8 cellular contexts compared by ENCODE assay signal in the genomic region with DNA sequence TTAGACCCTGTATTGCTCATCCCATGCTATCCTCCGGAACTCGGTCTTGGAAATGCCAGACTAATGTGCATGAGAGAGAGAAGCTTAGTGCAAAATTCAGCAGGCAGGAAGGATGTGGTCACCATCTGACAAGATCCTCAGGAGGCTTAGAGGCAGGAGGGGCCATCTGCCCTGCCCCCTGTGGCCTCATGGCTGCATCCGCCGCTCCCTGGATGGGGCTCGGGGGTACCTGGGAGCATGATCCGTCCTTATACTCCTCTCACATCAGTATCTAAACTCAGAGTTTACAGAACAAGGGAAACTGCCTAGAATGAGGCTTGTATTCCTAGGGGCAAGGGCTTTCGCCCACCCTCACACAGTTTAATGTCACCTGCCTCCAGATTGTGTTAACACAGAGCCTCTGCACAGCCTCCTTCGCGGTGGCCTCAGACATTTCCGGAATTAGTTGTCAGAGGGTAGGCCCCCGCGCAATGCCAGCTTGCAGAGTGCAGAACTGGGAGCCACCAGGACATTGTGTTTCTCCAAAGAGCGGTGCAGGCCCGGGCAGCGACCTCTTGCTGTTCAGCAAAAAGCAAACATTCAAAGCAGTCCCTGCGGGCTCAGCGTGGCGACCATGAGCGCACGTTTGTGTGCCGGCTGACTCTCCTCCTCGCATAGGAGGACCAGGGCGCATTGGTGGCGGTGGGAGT. TPM values are rescaled to one million over a fixed set of nuclear protein-coding genes. Genes with fewer than 3 reads are reported as not detected.
A peak's percentile ranks its signal among the peaks of the same experiment; 100 is the strongest.
DNase-seq lines count a peak whose midpoint lies in the region; ATAC-seq and TF ChIP-seq lines count a peak whose summit lies in the region.

No MANE protein-coding gene starts in this region.

- H4K8ac ChIP-seq in trophoblast cell (ENCODE audit: low read depth, low read length): no peak overlapping the region

- H3K9me3 Mint-ChIP-seq in activated T-cell treated with anti-CD3 and anti-CD28 coated beads, Interleukin-2, amount 50 U/mL, for 24 hours: no peaks in the 10 kb centered on the region
- H3K9me3 Mint-ChIP-seq in natural killer cell: no peaks in the 10 kb centered on the region

- H3K18ac ChIP-seq in trophoblast cell (ENCODE audit: low read length): no peak overlapping the region

- H3K4me1 ChIP-seq in trophoblast cell (ENCODE audit: control insufficient read depth in 1 of 2, insufficient read depth in 2 of 2, low read length in 2 of 2): no peaks in the 10 kb centered on the region

- no peaks in the 10 kb centered on the region for H3K79me1 ChIP-seq in trophoblast cell (ENCODE audit: low read length)

- TF ChIP-seq CTCF in GM12872 (IDR thresholded peaks at IDR 0.05; ENCODE audit: insufficient read depth, low read depth, low read length) (0 out of 3 replicates have a peak, but pooled peaks have one; percentile 0), natural killer cell (IDR thresholded peaks at IDR 0.05) (no peak)

- H3K4me2 ChIP-seq in trophoblast cell (ENCODE audit: low read length): no peak overlapping the region

- H4K12ac ChIP-seq in trophoblast cell (ENCODE audit: low read depth, low read length): no peak overlapping the region

- no peak overlapping the region for H3K23ac ChIP-seq in trophoblast cell (ENCODE audit: low read length)

- DNase-seq in NCI-H1694 treated with DMSO at 0.1 percent for 48 hours (lab: John Stamatoyannopoulos, UW): peak; percentile 88
- DNase-seq in activated T-cell treated with anti-CD3 and anti-CD28 coated beads, Interleukin-2, amount 50 U/mL, for 24 hours: peak; percentile 60
- no peak for DNase-seq in natural killer cell
- no peak for DNase-seq in trophoblast cell
- DNase-seq in inferior parietal cortex (ENCODE audit: extremely low spot score): no peak

- H3K4me3 ChIP-seq in trophoblast cell (ENCODE audit: low read depth, low read length): no peak overlapping the region

- H3K4ac ChIP-seq in trophoblast cell (ENCODE audit: low read depth, low read length): no peak overlapping the region

- H3K4me1 Mint-ChIP-seq in activated T-cell treated with anti-CD3 and anti-CD28 coated beads, Interleukin-2, amount 50 U/mL, for 24 hours (ENCODE audit: low read depth): peaks cover 23% of the 10 kb centered on the region
- H3K4me1 Mint-ChIP-seq in natural killer cell: peaks cover 27% of the 10 kb centered on the region in 2 donors

- H2BK120ac ChIP-seq in trophoblast cell (ENCODE audit: insufficient read depth, low read length, poor library complexity): no peak overlapping the region

- peak overlapping the region; percentile 88 for H3K27ac Mint-ChIP-seq in activated T-cell treated with anti-CD3 and anti-CD28 coated beads, Interleukin-2, amount 50 U/mL, for 24 hours
- peak overlapping the region; percentile 78 to 81 for H3K27ac Mint-ChIP-seq in natural killer cell

- H4K91ac ChIP-seq in trophoblast cell (ENCODE audit: low read depth, low read length): no peak overlapping the region

- peak overlapping the region; percentile 64 for H3K4me3 Mint-ChIP-seq in activated T-cell treated with anti-CD3 and anti-CD28 coated beads, Interleukin-2, amount 50 U/mL, for 24 hours
- peak overlapping the region; percentile 84 for H3K4me3 Mint-ChIP-seq in natural killer cell

- no peak overlapping the region for H3K14ac ChIP-seq in trophoblast cell (ENCODE audit: low read length)

- H2AFZ ChIP-seq in trophoblast cell (ENCODE audit: insufficient read depth, low read length, poor library complexity): no peak overlapping the region

- no peaks in the 10 kb centered on the region for H3K27me3 Mint-ChIP-seq in activated T-cell treated with anti-CD3 and anti-CD28 coated beads, Interleukin-2, amount 50 U/mL, for 24 hours
- H3K27me3 Mint-ChIP-seq in natural killer cell (ENCODE audit: low read depth in 2 of 2): no peaks in the 10 kb centered on the region

- no peak overlapping the region for H2AK5ac ChIP-seq in trophoblast cell (ENCODE audit: low read length)

- H2BK5ac ChIP-seq in trophoblast cell (ENCODE audit: low read depth, low read length, poor library complexity): no peak overlapping the region

- no peaks in the 10 kb centered on the region for H3K27me3 ChIP-seq in trophoblast cell (ENCODE audit: insufficient read depth, low read length)

- H3K79me2 ChIP-seq in trophoblast cell (ENCODE audit: control insufficient read depth, insufficient read depth, low read length, poor library complexity): no peaks in the 10 kb centered on the region

- H3K9ac ChIP-seq in trophoblast cell (ENCODE audit: low read length): no peak overlapping the region

- peak; percentile 76 to 84 (median 84) for ATAC-seq in natural killer cell
- no peak for ATAC-seq in HG02763 (IDR thresholded peaks at IDR 0.05; ENCODE audit: unreplicated experiment)
- no peak for ATAC-seq in GM21447 (IDR thresholded peaks at IDR 0.05; ENCODE audit: unreplicated experiment)

- no peak overlapping the region for H2BK12ac ChIP-seq in trophoblast cell (ENCODE audit: low read length)

- H3K36me3 ChIP-seq in trophoblast cell (ENCODE audit: control insufficient read depth in 1 of 2, insufficient read depth in 2 of 2, low read length in 2 of 2): no peaks in the 10 kb centered on the region

- H3K36me3 Mint-ChIP-seq in activated T-cell treated with anti-CD3 and anti-CD28 coated beads, Interleukin-2, amount 50 U/mL, for 24 hours (ENCODE audit: low read depth): no peaks in the 10 kb centered on the region
- H3K36me3 Mint-ChIP-seq in natural killer cell: no peaks in the 10 kb centered on the region

- no peak overlapping the region for H3K27ac ChIP-seq in trophoblast cell (ENCODE audit: low read depth, low read length)

- peaks cover 3% of the 10 kb centered on the region for H3K9me3 ChIP-seq in trophoblast cell (ENCODE audit: insufficient read depth, low read depth, low read length)

- intact Hi-C loops in natural killer cell (cut with micrococcal nuclease): no loop called here

- no CpG with 5 or more reads among the region's 24 CpGs for WGBS in trophoblast cell (ENCODE audit: extremely low coverage, insufficient coverage, insufficient read length)

RNA-seq across cellular contexts. Expression of a gene that starts 39.2 kb away (rescaled TPM):
- not detected for total RNA-seq in natural killer cell
- not detected in 2 replicates for polyA plus RNA-seq in trophoblast cell (2013)

Comparison
In these comparisons a context has a peak if more than half of its experiments do, and no peak if none do; other contexts are left out.
1. DNase-seq: peak in NCI-H1694 treated with DMSO at 0.1 percent for 48 hours (single experiment) and activated T-cell treated with anti-CD3 and anti-CD28 coated beads, Interleukin-2, amount 50 U/mL, for 24 hours (single experiment); none in natural killer cell (single experiment), trophoblast cell (0 of 2) and inferior parietal cortex (single experiment).
2. ATAC-seq: peak in natural killer cell (3 of 3); none in HG02763 (single experiment) and GM21447 (single experiment).